ENCODE assay signal across 9 cellular contexts in the genomic region with DNA sequence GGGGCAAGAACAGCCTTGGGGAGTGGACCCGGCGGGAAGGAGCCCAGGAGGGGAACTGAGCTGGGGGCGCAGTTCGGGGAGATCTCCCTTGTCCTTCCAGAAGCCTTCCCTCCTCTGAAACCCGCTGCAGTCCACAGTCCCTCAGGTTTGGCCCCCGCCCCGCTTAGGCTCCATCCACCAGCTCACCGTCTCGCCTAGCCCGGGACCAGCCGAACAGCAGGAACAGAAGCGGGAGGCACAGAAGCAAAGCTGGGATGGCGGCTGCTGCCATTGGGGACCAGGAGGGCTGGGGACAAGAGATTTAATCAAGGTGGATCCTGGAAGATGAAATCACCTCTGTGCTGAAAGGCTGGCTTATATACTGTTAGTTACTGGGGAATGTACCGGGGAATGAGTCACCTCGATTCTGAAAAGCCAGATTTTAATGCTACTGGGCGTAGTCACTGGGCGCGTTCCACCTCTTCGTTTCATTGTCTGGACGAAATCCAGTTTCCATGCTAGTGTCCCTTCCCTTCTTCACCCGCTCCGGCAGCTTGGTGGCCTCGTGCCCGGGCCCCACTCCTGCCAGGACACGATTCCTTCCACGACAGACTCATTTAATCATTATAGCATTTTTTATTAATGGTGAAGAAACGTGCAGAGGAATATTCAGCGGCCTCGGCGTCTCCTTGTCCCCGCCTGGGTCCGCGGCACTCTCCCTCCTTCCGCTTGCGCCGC. TPM values are rescaled to one million over a fixed set of nuclear protein-coding genes. Genes with fewer than 3 reads are reported as not detected.
DNase-seq lines count a peak whose midpoint lies in the region; ATAC-seq and TF ChIP-seq lines count a peak whose summit lies in the region.
"Had no signal": no experiment of that assay in that cellular context is flagged by ENCODE, and none has a peak within 500 bp of the region (broad histone marks: within the 10 kb centered on the region; RNA-seq: fewer than 3 reads in every experiment).

Gene RAET1L (minus strand): TSS at position 332 of the 717 bp plus-strand sequence. CDS start 61 bp downstream, at position 271.

- CTCF ChIA-PET in activated CD4-positive, alpha-beta T cell treated with anti-CD3 and anti-CD28 coated beads for 36 hours (lab: Charles Lee) = interaction anchor here (0.7 kb wide), 1 partner anchor 86 kb away, joined by 3 read pairs; no protein-coding TSS in a partner anchor

- ATAC-seq in activated CD4-positive, alpha-beta T cell treated with anti-CD3 and anti-CD28 coated beads for 36 hours = peak; percentile 98
- ATAC-seq in stimulated activated naive CD8-positive, alpha-beta T cell treated with anti-CD3 and anti-CD28 coated beads, Interleukin-15, amount 100 ng/mL, for 72 hours = peak; percentile 87
- ATAC-seq in GM19395 (IDR thresholded peaks at IDR 0.05; ENCODE audit: unreplicated experiment) = no peak

- H3K27ac ChIP-seq in right atrium auricular region = no peak within 1 kb of the TSS

- no peaks in the 10 kb centered on the region for H3K9me3 ChIP-seq in right atrium auricular region
- H3K9me3 ChIP-seq: Caco-2 had no signal

- peaks cover 57% of the 10 kb centered on the region for H3K27me3 Mint-ChIP-seq in activated CD4-positive, alpha-beta T cell treated with anti-CD3 and anti-CD28 coated beads for 36 hours
- H3K27me3 Mint-ChIP-seq in stimulated activated naive CD8-positive, alpha-beta T cell treated with anti-CD3 and anti-CD28 coated beads, Interleukin-15, amount 100 ng/mL, for 72 hours = peaks cover 71% of the 10 kb centered on the region
- peaks cover 14% of the 10 kb centered on the region for H3K27me3 Mint-ChIP-seq in endothelial cell (ENCODE audit: unreplicated experiment)

- peaks cover 0 to 3% of the 10 kb centered on the region in 2 donors for H3K27me3 ChIP-seq in right atrium auricular region

- no peak within 1 kb of the TSS for H3K27ac Mint-ChIP-seq in activated CD4-positive, alpha-beta T cell treated with anti-CD3 and anti-CD28 coated beads for 36 hours
- H3K27ac Mint-ChIP-seq in stimulated activated naive CD8-positive, alpha-beta T cell treated with anti-CD3 and anti-CD28 coated beads, Interleukin-15, amount 100 ng/mL, for 72 hours = no peak within 1 kb of the TSS
- no peak within 1 kb of the TSS for H3K27ac Mint-ChIP-seq in endothelial cell (ENCODE audit: unreplicated experiment)

- POLR2A ChIA-PET in activated CD4-positive, alpha-beta T cell treated with anti-CD3 and anti-CD28 coated beads for 36 hours (lab: Charles Lee) = no interaction called here

- TF ChIP-seq CTCF in right atrium auricular region (IDR thresholded peaks at IDR 0.05) = no peak
- TF ChIP-seq CTCF in endothelial cell (IDR thresholded peaks at IDR 0.05; ENCODE audit: unreplicated experiment) = no peak

- no peak within 1 kb of the TSS for H3K4me3 Mint-ChIP-seq in activated CD4-positive, alpha-beta T cell treated with anti-CD3 and anti-CD28 coated beads for 36 hours
- peak within 1 kb of the TSS; percentile 21 to 44 for H3K4me3 Mint-ChIP-seq in stimulated activated naive CD8-positive, alpha-beta T cell treated with anti-CD3 and anti-CD28 coated beads, Interleukin-15, amount 100 ng/mL, for 72 hours
- H3K4me3 Mint-ChIP-seq in endothelial cell (ENCODE audit: unreplicated experiment) = no peak within 1 kb of the TSS

- no peaks in the 10 kb centered on the region for H3K36me3 Mint-ChIP-seq in activated CD4-positive, alpha-beta T cell treated with anti-CD3 and anti-CD28 coated beads for 36 hours (ENCODE audit: low read depth)
- no peaks in the 10 kb centered on the region for H3K36me3 Mint-ChIP-seq in endothelial cell (ENCODE audit: low read depth, unreplicated experiment)

- H3K36me3 ChIP-seq in right atrium auricular region = no peaks in the 10 kb centered on the region

- H3K4me1 ChIP-seq in right atrium auricular region = peaks cover 0 to 14% of the 10 kb centered on the region in 2 donors
- H3K4me1 ChIP-seq: Caco-2 had no signal

- peaks cover 17% of the 10 kb centered on the region for H3K4me1 Mint-ChIP-seq in activated CD4-positive, alpha-beta T cell treated with anti-CD3 and anti-CD28 coated beads for 36 hours
- H3K4me1 Mint-ChIP-seq in stimulated activated naive CD8-positive, alpha-beta T cell treated with anti-CD3 and anti-CD28 coated beads, Interleukin-15, amount 100 ng/mL, for 72 hours = peaks cover 49% of the 10 kb centered on the region
- peaks cover 2% of the 10 kb centered on the region for H3K4me1 Mint-ChIP-seq in endothelial cell (ENCODE audit: unreplicated experiment)

- intact Hi-C loops in activated CD4-positive, alpha-beta T cell treated with anti-CD3 and anti-CD28 coated beads for 36 hours (cut with DNase I, micrococcal nuclease) = no loop called here

- DNase-seq in activated CD4-positive, alpha-beta T cell treated with anti-CD3 and anti-CD28 coated beads for 36 hours = peak; percentile 68
- DNase-seq in activated CD4-positive, alpha-beta T cell treated with anti-CD3 and anti-CD28 coated beads, Interleukin-2, amount 50 U/mL, for 4 hours = no peak
- peak; percentile 44 to 50 for DNase-seq in activated T-cell treated with anti-CD3 and anti-CD28 coated beads, Interleukin-2, amount 50 U/mL, for 48 hours
- DNase-seq in right atrium auricular region (ENCODE audit: low spot score) (peak; percentile 66), endothelial cell (ENCODE audit: low spot score) (no peak), SIG-M5 treated with dmso at 0.1 percent for 504 hours (lab: John Stamatoyannopoulos, UW; ENCODE audit: unreplicated experiment) (no peak)
- DNase-seq in stimulated activated naive CD8-positive, alpha-beta T cell treated with anti-CD3 and anti-CD28 coated beads, Interleukin-15, amount 100 ng/mL, for 72 hours = peak in 1 of 2 donors; percentile 44
- DNase-seq: Caco-2 had no signal

- peak within 1 kb of the TSS; percentile 17 to 33 for H3K4me3 ChIP-seq in right atrium auricular region

- no peaks in the 10 kb centered on the region for H3K9me3 Mint-ChIP-seq in activated CD4-positive, alpha-beta T cell treated with anti-CD3 and anti-CD28 coated beads for 36 hours (ENCODE audit: low read depth)
- no peaks in the 10 kb centered on the region for H3K9me3 Mint-ChIP-seq in stimulated activated naive CD8-positive, alpha-beta T cell treated with anti-CD3 and anti-CD28 coated beads, Interleukin-15, amount 100 ng/mL, for 72 hours
- no peaks in the 10 kb centered on the region for H3K9me3 Mint-ChIP-seq in endothelial cell (ENCODE audit: unreplicated experiment)

RNA-seq across cellular contexts. Expression of gene RAET1L, which starts in this region (rescaled TPM):
- total RNA-seq in activated CD4-positive, alpha-beta T cell treated with anti-CD3 and anti-CD28 coated beads for 36 hours = not detected
- not detected for total RNA-seq in right atrium auricular region
- not detected for total RNA-seq in endothelial cell (ENCODE audit: unreplicated experiment)
- total RNA-seq: Caco-2 had no signal

Comparison
In these comparisons a context has a peak if more than half of its experiments do, and no peak if none do; other contexts are left out.
1. Peak in DNase-seq and ATAC-seq in activated CD4-positive, alpha-beta T cell treated with anti-CD3 and anti-CD28 coated beads for 36 hours; RNA of the gene not detected or under 1 TPM.
2. Peak in DNase-seq and H3K4me3 ChIP-seq in right atrium auricular region; RNA of the gene not detected or under 1 TPM.
3. DNase-seq: peak in activated T-cell treated with anti-CD3 and anti-CD28 coated beads, Interleukin-2, amount 50 U/mL, for 48 hours (2 of 2); none in activated CD4-positive, alpha-beta T cell treated with anti-CD3 and anti-CD28 coated beads, Interleukin-2, amount 50 U/mL, for 4 hours (0 of 2), endothelial cell (single experiment) and SIG-M5 treated with dmso at 0.1 percent for 504 hours (single experiment).
4. H3K4me3 Mint-ChIP-seq: peak in stimulated activated naive CD8-positive, alpha-beta T cell treated with anti-CD3 and anti-CD28 coated beads, Interleukin-15, amount 100 ng/mL, for 72 hours (2 of 2); none in activated CD4-positive, alpha-beta T cell treated with anti-CD3 and anti-CD28 coated beads for 36 hours (single experiment) and endothelial cell (single experiment).